Comparison of ENCODE assay signal across 22 cellular contexts in genomic region chr6:52524921-52525320, GRCh38. TPM values are rescaled to one million over a fixed set of nuclear protein-coding genes. Genes with fewer than 3 reads are reported as not detected.
DNase-seq lines count a peak whose midpoint lies in the region; ATAC-seq and TF ChIP-seq lines count a peak whose summit lies in the region.
"Had no signal": no experiment of that assay in that cellular context is flagged by ENCODE, and none has a peak within 500 bp of the region (broad histone marks: within the 10 kb centered on the region; RNA-seq: fewer than 3 reads in every experiment).

No MANE protein-coding gene starts in this region.

- peaks cover 16% of the 10 kb centered on the region for H3K36me3 ChIP-seq in GM23248 (ENCODE audit: low read depth)
- H3K36me3 ChIP-seq in WERI-Rb-1, result peaks cover 14% of the 10 kb centered on the region
- no peaks in the 10 kb centered on the region for H3K36me3 ChIP-seq in tibial artery
- no peaks in the 10 kb centered on the region for H3K36me3 ChIP-seq in naive thymus-derived CD4-positive, alpha-beta T cell (ENCODE audit: control insufficient read depth in 2 of 3, insufficient read depth in 3 of 3, low read length in 3 of 3)
- H3K36me3 ChIP-seq: Peyer's patch had no signal

- H2AFZ ChIP-seq in GM23248, result no peak overlapping the region

- TF ChIP-seq CTCF in WERI-Rb-1 (IDR thresholded peaks at IDR 0.05; ENCODE audit: low read depth, low read length) (no peak), tibial artery (IDR thresholded peaks at IDR 0.05) (no peak)

- H3K9me3 ChIP-seq in GM23248 (ENCODE audit: low read depth) (no peaks in the 10 kb centered on the region), WERI-Rb-1 (ENCODE audit: severe bottlenecking) (no peaks in the 10 kb centered on the region), tibial artery (no peaks in the 10 kb centered on the region)
- H3K9me3 ChIP-seq in naive thymus-derived CD4-positive, alpha-beta T cell (ENCODE audit: control insufficient read depth in 2 of 3, low read length in 3 of 3), result no peaks in the 10 kb centered on the region
- H3K9me3 ChIP-seq: Peyer's patch had no signal

- intact Hi-C loops in tibial artery (cut with DNase I; ENCODE audit: low total_unique reads), result no loop called here
- intact Hi-C loops in naive thymus-derived CD4-positive, alpha-beta T cell (cut with micrococcal nuclease), result loop anchor here in 1 of 2 donors (5.0 kb wide), 1 partner anchor 53 kb away; no protein-coding TSS in a partner anchor

- H3K27ac ChIP-seq in GM23248 (peak overlapping the region; percentile 14), WERI-Rb-1 (peak overlapping the region; percentile 4), tibial artery (peak overlapping the region; percentile 14 to 86)
- H3K27ac ChIP-seq in naive thymus-derived CD4-positive, alpha-beta T cell (ENCODE audit: low read depth, low read length), result no peak overlapping the region
- H3K27ac ChIP-seq: Peyer's patch had no signal

- H3K79me2 ChIP-seq in GM23248 (ENCODE audit: insufficient read depth), result peaks cover 96% of the 10 kb centered on the region

- no peak for ATAC-seq in naive thymus-derived CD4-positive, alpha-beta T cell
- ATAC-seq: GM12878 had no signal

- no peaks in the 10 kb centered on the region for H3K27me3 Mint-ChIP-seq in naive thymus-derived CD4-positive, alpha-beta T cell
- H3K27me3 Mint-ChIP-seq: B cell; CD4-positive, alpha-beta T cell had no signal

- no peak overlapping the region for H3K27ac Mint-ChIP-seq in naive thymus-derived CD4-positive, alpha-beta T cell
- H3K27ac Mint-ChIP-seq: B cell; CD4-positive, alpha-beta T cell; T-helper 1 cell treated with Interleukin-12 subunit alpha and Interleukin-12 subunit beta and Interleukin-4 antibody, amounts not matched to agents 30 μg/mL and 1 μg/mL, for 36 hours had no signal

- H3K4me1 ChIP-seq in GM23248 (ENCODE audit: insufficient read depth) (peaks cover 52% of the 10 kb centered on the region), tibial artery (peaks cover 8 to 45% (median 32%) of the 10 kb centered on the region in 4 donors)
- H3K4me1 ChIP-seq in naive thymus-derived CD4-positive, alpha-beta T cell (ENCODE audit: control insufficient read depth in 2 of 2, insufficient read depth in 2 of 2, low read length in 2 of 2), result no peaks in the 10 kb centered on the region
- H3K4me1 ChIP-seq: Peyer's patch had no signal

- POLR2A ChIA-PET in naive thymus-derived CD4-positive, alpha-beta T cell (lab: Charles Lee), result no interaction called here

- WGBS in GM23248 (ENCODE audit: low coverage in 1 of 2, low lambda C conversion rate in 2 of 2, missing lambda C conversion rate in 2 of 2), 2 experiments, result 81 to 82% methylated on average over 4 of the region's 4 CpGs

- H3K27me3 ChIP-seq in GM23248 (replicated peaks; ENCODE audit: insufficient read depth) (no peaks in the 10 kb centered on the region), WERI-Rb-1 (ENCODE audit: insufficient read depth, low read depth, severe bottlenecking) (no peaks in the 10 kb centered on the region), tibial artery (no peaks in the 10 kb centered on the region)
- no peaks in the 10 kb centered on the region for H3K27me3 ChIP-seq in naive thymus-derived CD4-positive, alpha-beta T cell (ENCODE audit: control insufficient read depth in 2 of 2, insufficient read depth in 2 of 2, low read length in 2 of 2)
- H3K27me3 ChIP-seq: Peyer's patch had no signal

- peaks cover 0 to 28% (median 3%) of the 10 kb centered on the region in 7 donors for H3K4me1 Mint-ChIP-seq in naive thymus-derived CD4-positive, alpha-beta T cell

- no peaks in the 10 kb centered on the region for H3K9me2 ChIP-seq in GM23248 (ENCODE audit: insufficient read depth)

- H4K20me1 ChIP-seq in GM23248 (ENCODE audit: insufficient read depth), result no peaks in the 10 kb centered on the region

- no peak overlapping the region for H3K4me2 ChIP-seq in GM23248 (ENCODE audit: unreplicated experiment)

- H3K9ac ChIP-seq in GM23248, result no peak overlapping the region

- peaks cover 2 to 22% (median 6%) of the 10 kb centered on the region in 5 donors for H3K36me3 Mint-ChIP-seq in naive thymus-derived CD4-positive, alpha-beta T cell

- DNase-seq in GM23248 (no peak), NCI-H524 treated with DMSO at 0.1 percent for 48 hours (lab: John Stamatoyannopoulos, UW) (peak; percentile 42), WERI-Rb-1 (peak; percentile 71), tibial artery (no peak), GM19240 (ENCODE audit: insufficient read length, low spot score) (no peak), DMS153 (lab: John Stamatoyannopoulos, UW) (no peak)
- DNase-seq in naive thymus-derived CD4-positive, alpha-beta T cell, result no peak
- DNase-seq: CD4-positive, alpha-beta T cell; DND-41; GDM1; GOT3; Kasumi-1; NCI-H1105; NCI-H1694; NCI-H2107; NCI-H446; NCI-H774; SHP77 treated with DMSO at 0.1 percent for 48 hours had no signal

- peaks cover 80% of the 10 kb centered on the region for H3F3A ChIP-seq in GM23248 (ENCODE audit: insufficient read depth)

- H3K4me3 ChIP-seq in GM23248 (no peak overlapping the region), WERI-Rb-1 (ENCODE audit: low read depth, low read length) (no peak overlapping the region), tibial artery (no peak overlapping the region)
- no peak overlapping the region for H3K4me3 ChIP-seq in naive thymus-derived CD4-positive, alpha-beta T cell (ENCODE audit: low read length)
- H3K4me3 ChIP-seq: GM12878, Peyer's patch had no signal

- CTCF ChIA-PET in naive thymus-derived CD4-positive, alpha-beta T cell (lab: Charles Lee), result no interaction called here

- H3K9me3 Mint-ChIP-seq in naive thymus-derived CD4-positive, alpha-beta T cell, result no peaks in the 10 kb centered on the region
- H3K9me3 Mint-ChIP-seq: CD4-positive, alpha-beta T cell; T-helper 1 cell treated with Interleukin-12 subunit alpha and Interleukin-12 subunit beta and Interleukin-4 antibody, amounts not matched to agents 30 μg/mL and 1 μg/mL, for 36 hours had no signal

- H3K4me3 Mint-ChIP-seq in naive thymus-derived CD4-positive, alpha-beta T cell, result no peak overlapping the region
- H3K4me3 Mint-ChIP-seq: B cell; CD4-positive, alpha-beta T cell; T-helper 1 cell treated with Interleukin-12 subunit alpha and Interleukin-12 subunit beta and Interleukin-4 antibody, amounts not matched to agents 30 μg/mL and 1 μg/mL, for 36 hours had no signal

- in situ Hi-C loops in GM23248 (cut with MboI), result no loop called here

RNA-seq across cellular contexts. Expression of gene TRAM2, which starts 51.9 kb away (rescaled TPM):
- 174 and 182 TPM in 2 replicates for total RNA-seq in GM23248 (2014; rRNA removed; shearing (Covaris generic))
- 141 and 145 TPM in 2 replicates for polyA plus RNA-seq in GM23248 (2016; fragmentation: Nextera tagmentation; extraction: Ambion mirVana)
- 10 to 100 TPM in 4 of 5 experiments, 1 to 10 TPM in 1; 8.9 to 10.9 (median 10.3) TPM for total RNA-seq in naive thymus-derived CD4-positive, alpha-beta T cell
- 1 to 10 TPM; 3.2 to 4.5 TPM for polyA plus RNA-seq in naive thymus-derived CD4-positive, alpha-beta T cell

Comparison
In these comparisons a context has a peak if more than half of its experiments do, and no peak if none do; other contexts are left out.
1. DNase-seq: peak in NCI-H524 treated with DMSO at 0.1 percent for 48 hours (single experiment) and WERI-Rb-1 (single experiment); none in GM23248 (single experiment), tibial artery (0 of 2), GM19240 (single experiment), DMS153 (single experiment) and naive thymus-derived CD4-positive, alpha-beta T cell (0 of 9).
2. RNA of gene TRAM2, which starts 51.9 kb away (total RNA-seq): 174 to 182 TPM in GM23248; 8.9 to 10.9 TPM in naive thymus-derived CD4-positive, alpha-beta T cell; every median in the first group is over 10 times any median in the second.